ENCODE assay signal across 1 cellular context in the genomic region with DNA sequence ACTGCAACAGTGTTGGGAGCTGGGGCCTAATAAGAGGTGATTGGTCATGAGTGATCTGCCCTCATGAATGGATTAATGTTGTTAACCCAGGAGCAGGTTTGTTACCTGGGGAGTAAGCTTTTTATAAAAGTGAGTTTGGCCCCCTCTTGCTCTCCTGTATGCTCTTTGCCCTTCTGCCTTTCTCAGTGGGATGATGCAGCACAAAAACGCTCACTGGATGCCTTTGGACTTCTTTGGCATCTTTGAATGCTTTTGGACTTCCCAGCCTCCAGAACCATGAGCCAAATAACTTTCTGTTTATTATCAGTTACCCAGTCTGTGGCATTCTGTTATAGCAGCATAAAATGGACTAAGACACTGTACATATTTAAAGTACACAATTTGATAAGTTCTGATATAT.
A peak's percentile ranks its signal among the peaks of the same experiment; 100 is the strongest.
TF ChIP-seq lines count a peak whose summit lies in the region.

No MANE protein-coding gene starts in this region.

TF ChIP-seq in HepG2, 621 proteins besides CTCF, POLR2A, EP300 and RAD21 (continued from another document):
- TF ChIP-seq PRDM4 (CRISPR knock-in tag; IDR thresholded peaks at IDR 0.05; ENCODE audit: borderline replicate concordance), result no peak
- peak; percentile 50; the same call in 1 of the 2 replicates for TF ChIP-seq ZNF564 (CRISPR knock-in tag; IDR thresholded peaks at IDR 0.05)
- TF ChIP-seq, protein P1, sequence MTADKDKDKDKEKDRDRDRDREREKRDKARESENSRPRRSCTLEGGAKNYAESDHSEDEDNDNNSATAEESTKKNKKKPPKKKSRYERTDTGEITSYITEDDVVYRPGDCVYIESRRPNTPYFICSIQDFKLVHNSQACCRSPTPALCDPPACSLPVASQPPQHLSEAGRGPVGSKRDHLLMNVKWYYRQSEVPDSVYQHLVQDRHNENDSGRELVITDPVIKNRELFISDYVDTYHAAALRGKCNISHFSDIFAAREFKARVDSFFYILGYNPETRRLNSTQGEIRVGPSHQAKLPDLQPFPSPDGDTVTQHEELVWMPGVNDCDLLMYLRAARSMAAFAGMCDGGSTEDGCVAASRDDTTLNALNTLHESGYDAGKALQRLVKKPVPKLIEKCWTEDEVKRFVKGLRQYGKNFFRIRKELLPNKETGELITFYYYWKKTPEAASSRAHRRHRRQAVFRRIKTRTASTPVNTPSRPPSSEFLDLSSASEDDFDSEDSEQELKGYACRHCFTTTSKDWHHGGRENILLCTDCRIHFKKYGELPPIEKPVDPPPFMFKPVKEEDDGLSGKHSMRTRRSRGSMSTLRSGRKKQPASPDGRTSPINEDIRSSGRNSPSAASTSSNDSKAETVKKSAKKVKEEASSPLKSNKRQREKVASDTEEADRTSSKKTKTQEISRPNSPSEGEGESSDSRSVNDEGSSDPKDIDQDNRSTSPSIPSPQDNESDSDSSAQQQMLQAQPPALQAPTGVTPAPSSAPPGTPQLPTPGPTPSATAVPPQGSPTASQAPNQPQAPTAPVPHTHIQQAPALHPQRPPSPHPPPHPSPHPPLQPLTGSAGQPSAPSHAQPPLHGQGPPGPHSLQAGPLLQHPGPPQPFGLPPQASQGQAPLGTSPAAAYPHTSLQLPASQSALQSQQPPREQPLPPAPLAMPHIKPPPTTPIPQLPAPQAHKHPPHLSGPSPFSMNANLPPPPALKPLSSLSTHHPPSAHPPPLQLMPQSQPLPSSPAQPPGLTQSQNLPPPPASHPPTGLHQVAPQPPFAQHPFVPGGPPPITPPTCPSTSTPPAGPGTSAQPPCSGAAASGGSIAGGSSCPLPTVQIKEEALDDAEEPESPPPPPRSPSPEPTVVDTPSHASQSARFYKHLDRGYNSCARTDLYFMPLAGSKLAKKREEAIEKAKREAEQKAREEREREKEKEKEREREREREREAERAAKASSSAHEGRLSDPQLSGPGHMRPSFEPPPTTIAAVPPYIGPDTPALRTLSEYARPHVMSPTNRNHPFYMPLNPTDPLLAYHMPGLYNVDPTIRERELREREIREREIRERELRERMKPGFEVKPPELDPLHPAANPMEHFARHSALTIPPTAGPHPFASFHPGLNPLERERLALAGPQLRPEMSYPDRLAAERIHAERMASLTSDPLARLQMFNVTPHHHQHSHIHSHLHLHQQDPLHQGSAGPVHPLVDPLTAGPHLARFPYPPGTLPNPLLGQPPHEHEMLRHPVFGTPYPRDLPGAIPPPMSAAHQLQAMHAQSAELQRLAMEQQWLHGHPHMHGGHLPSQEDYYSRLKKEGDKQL (CRISPR knock-in tag; IDR thresholded peaks at IDR 0.05; ENCODE audit: low read depth), result no peak
